Comparison of ENCODE assay signal across 10 cellular contexts in genomic region chr9:120924698-120925534, GRCh38. TPM values are rescaled to one million over a fixed set of nuclear protein-coding genes. Genes with fewer than 3 reads are reported as not detected.
DNase-seq lines count a peak whose midpoint lies in the region; ATAC-seq and TF ChIP-seq lines count a peak whose summit lies in the region.
"Had no signal": no experiment of that assay in that cellular context is flagged by ENCODE, and none has a peak within 500 bp of the region (broad histone marks: within the 10 kb centered on the region; RNA-seq: fewer than 3 reads in every experiment).

No MANE protein-coding gene starts in this region.

- intact Hi-C loops in psoas muscle (cut with DNase I) = loop anchor here in 1 of 2 donors (5.0 kb wide), 1 partner anchor 53 kb away; no protein-coding TSS in a partner anchor

- 63 to 82% methylated on average over 5 to 11 of the region's 11 CpGs for whole genome bisulfite sequencing in endodermal cell (ENCODE audit: insufficient coverage in 1 of 2, insufficient read length in 1 of 2), 2 experiments
- WGBS in psoas muscle, 3 donors = 80 to 89% (median 85%) methylated on average over 11 of the region's 11 CpGs

- H3K9ac ChIP-seq in endodermal cell (ENCODE audit: extremely low read depth, low read length, poor library complexity, severe bottlenecking) = no peak overlapping the region

- H3K36me3 Mint-ChIP-seq in T-helper 17 cell (ENCODE audit: low read depth) (peaks cover 5% of the 10 kb centered on the region), endodermal cell (ENCODE audit: low read depth) (no peaks in the 10 kb centered on the region)

- TF ChIP-seq CTCF in endodermal cell (conservative IDR thresholded peaks at IDR 0.05) = no peak
- no peak for TF ChIP-seq CTCF in psoas muscle (IDR thresholded peaks at IDR 0.05)

- peaks cover 35% of the 10 kb centered on the region for H3K4me1 ChIP-seq in endodermal cell (ENCODE audit: control insufficient read depth, insufficient read depth, low read length)
- H3K4me1 ChIP-seq in psoas muscle = peaks cover 7% of the 10 kb centered on the region

- peaks cover 9% of the 10 kb centered on the region for H3K9me3 ChIP-seq in T-helper 17 cell (ENCODE audit: control insufficient read depth, low read length, poor library complexity, severe bottlenecking)
- no peaks in the 10 kb centered on the region for H3K9me3 ChIP-seq in endodermal cell (ENCODE audit: control insufficient read depth, low read length)
- no peaks in the 10 kb centered on the region for H3K9me3 ChIP-seq in psoas muscle

- H3K9me3 Mint-ChIP-seq in endodermal cell = no peaks in the 10 kb centered on the region
- no peaks in the 10 kb centered on the region for H3K9me3 Mint-ChIP-seq in stimulated activated naive CD8-positive, alpha-beta T cell treated with anti-CD3 and anti-CD28 coated beads, Interleukin-15, amount 100 ng/mL, for 72 hours

- H3K27me3 ChIP-seq in endodermal cell (ENCODE audit: control insufficient read depth, insufficient read depth, low read length, poor library complexity, severe bottlenecking) (peaks cover 12% of the 10 kb centered on the region), psoas muscle (ENCODE audit: insufficient read depth in 3 of 3, low read length in 2 of 3) (no peaks in the 10 kb centered on the region)

- H3K27me3 Mint-ChIP-seq in T-helper 17 cell (no peaks in the 10 kb centered on the region), endodermal cell (ENCODE audit: insufficient read depth) (peaks cover 14% of the 10 kb centered on the region)
- no peaks in the 10 kb centered on the region for H3K27me3 Mint-ChIP-seq in stimulated activated naive CD8-positive, alpha-beta T cell treated with anti-CD3 and anti-CD28 coated beads, Interleukin-15, amount 100 ng/mL, for 72 hours

- H3K27ac ChIP-seq in endodermal cell (ENCODE audit: low read depth, low read length) = no peak overlapping the region
- H3K27ac ChIP-seq in psoas muscle = no peak overlapping the region

- H3K4me1 Mint-ChIP-seq in T-helper 17 cell (peaks cover 70% of the 10 kb centered on the region), endodermal cell (peaks cover 48% of the 10 kb centered on the region)
- peaks cover 83% of the 10 kb centered on the region for H3K4me1 Mint-ChIP-seq in stimulated activated naive CD8-positive, alpha-beta T cell treated with anti-CD3 and anti-CD28 coated beads, Interleukin-15, amount 100 ng/mL, for 72 hours

- H3K27ac Mint-ChIP-seq in T-helper 17 cell (peak overlapping the region; percentile 100), endodermal cell (no peak overlapping the region)
- H3K27ac Mint-ChIP-seq in stimulated activated naive CD8-positive, alpha-beta T cell treated with anti-CD3 and anti-CD28 coated beads, Interleukin-15, amount 100 ng/mL, for 72 hours = peak overlapping the region; percentile 97 to 99

- H3K4me3 ChIP-seq in endodermal cell (ENCODE audit: low read length) (no peak overlapping the region), psoas muscle (no peak overlapping the region)

- DNase-seq in activated CD4-positive, alpha-beta T cell treated with anti-CD3 and anti-CD28 coated beads for 1 hour = peak; percentile 13
- no peak for DNase-seq in activated CD4-positive, alpha-beta T cell treated with anti-CD3 and anti-CD28 coated beads for 48 hours
- DNase-seq in T-helper 17 cell (no peak), endodermal cell (peak; percentile 63), UCSD-AML1 (lab: John Stamatoyannopoulos, UW; ENCODE audit: unreplicated experiment) (no peak), psoas muscle (no peak)
- peak; percentile 38 to 43 for DNase-seq in stimulated activated naive CD8-positive, alpha-beta T cell treated with anti-CD3 and anti-CD28 coated beads, Interleukin-15, amount 100 ng/mL, for 72 hours
- DNase-seq: ACHN, NCI-H524 treated with DMSO at 0.1 percent for 48 hours had no signal

- ATAC-seq in T-helper 17 cell = no peak
- ATAC-seq in stimulated activated naive CD8-positive, alpha-beta T cell treated with anti-CD3 and anti-CD28 coated beads, Interleukin-15, amount 100 ng/mL, for 72 hours = no peak
- ATAC-seq in GM19455 (IDR thresholded peaks at IDR 0.05; ENCODE audit: unreplicated experiment) = no peak
- ATAC-seq in psoas muscle = no peak

- H3K36me3 ChIP-seq in endodermal cell (ENCODE audit: control insufficient read depth, insufficient read depth, low read length) (no peaks in the 10 kb centered on the region), psoas muscle (ENCODE audit: insufficient read depth in 1 of 2, low read depth in 1 of 2) (peaks cover 0 to 11% of the 10 kb centered on the region in 2 donors)

- H3K4me3 Mint-ChIP-seq in T-helper 17 cell (peak overlapping the region; percentile 98), endodermal cell (no peak overlapping the region)
- peak overlapping the region; percentile 88 to 89 for H3K4me3 Mint-ChIP-seq in stimulated activated naive CD8-positive, alpha-beta T cell treated with anti-CD3 and anti-CD28 coated beads, Interleukin-15, amount 100 ng/mL, for 72 hours

RNA-seq across cellular contexts. Expression of gene TRAF1, which starts 1.7 kb away (rescaled TPM):
- total RNA-seq in T-helper 17 cell = 100 to 1,000 TPM; 103 to 118 TPM
- 1 to 10 TPM; 3.6 to 8.2 TPM for total RNA-seq in endodermal cell
- polyA plus RNA-seq in endodermal cell (2013, experiment 1 of 2) = 3.1 TPM
- polyA plus RNA-seq in endodermal cell (2013, experiment 2 of 2) = 2.6 TPM
- total RNA-seq in psoas muscle = 1 to 10 TPM in 2 of 4 donors, under 1 TPM in 2; 0.73 to 2.0 (median 0.99) TPM
- polyA plus RNA-seq in psoas muscle = 1 to 10 TPM in 1 of 3 donors, under 1 TPM in 2; 0.55 to 1.3 (median 0.95) TPM

RNA-seq across cellular contexts. Expression of gene PHF19, which starts 47.9 kb away (rescaled TPM):
- total RNA-seq in T-helper 17 cell (10 to 100 TPM; 69.9 to 96.9 TPM), endodermal cell (10 to 100 TPM; 17.9 to 21.9 TPM), psoas muscle (10 to 100 TPM in 2 of 4 donors, 1 to 10 TPM in 2; 6.8 to 14.8 (median 9.8) TPM)
- 30.5 TPM for polyA plus RNA-seq in endodermal cell (2013, experiment 1 of 2)
- polyA plus RNA-seq in endodermal cell (2013, experiment 2 of 2) = 27.9 TPM
- 10 to 100 TPM in 2 of 3 donors, 1 to 10 TPM in 1; 8.2 to 12.3 (median 12.2) TPM for polyA plus RNA-seq in psoas muscle

Comparison
In these comparisons a context has a peak if more than half of its experiments do, and no peak if none do; other contexts are left out.
1. DNase-seq: peak in activated CD4-positive, alpha-beta T cell treated with anti-CD3 and anti-CD28 coated beads for 1 hour (single experiment), endodermal cell (single experiment) and stimulated activated naive CD8-positive, alpha-beta T cell treated with anti-CD3 and anti-CD28 coated beads, Interleukin-15, amount 100 ng/mL, for 72 hours (2 of 2); none in activated CD4-positive, alpha-beta T cell treated with anti-CD3 and anti-CD28 coated beads for 48 hours (single experiment), T-helper 17 cell (0 of 3), UCSD-AML1 (single experiment) and psoas muscle (0 of 2).
2. RNA of gene TRAF1, which starts 1.7 kb away (total RNA-seq): 103 to 118 TPM in T-helper 17 cell; 3.6 to 8.2 TPM in endodermal cell and 0.73 to 2.0 TPM in psoas muscle; every median in the first group is over 10 times any median in the second.